9 cellular contexts compared by ENCODE assay signal in the genomic region with DNA sequence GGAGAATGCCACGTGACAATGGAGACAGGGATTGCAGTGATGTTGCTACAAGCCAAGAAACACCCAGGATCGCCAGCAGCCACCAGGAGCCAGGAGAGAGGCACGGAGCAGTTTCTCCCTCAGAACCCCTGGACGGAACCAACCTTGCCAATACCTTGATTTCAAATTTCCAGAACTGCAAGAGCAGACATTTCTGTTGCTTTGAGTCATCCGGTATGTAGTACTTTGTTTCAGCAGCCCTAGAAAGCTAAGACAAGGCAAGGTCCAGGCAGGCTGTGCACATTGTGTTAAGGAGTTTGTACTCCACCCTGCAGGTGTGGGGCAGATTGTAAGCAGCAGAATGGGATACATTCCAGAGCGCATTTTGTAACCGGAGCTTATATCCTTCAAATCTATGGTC. TPM values are rescaled to one million over a fixed set of nuclear protein-coding genes. Genes with fewer than 3 reads are reported as not detected.
A peak's percentile ranks its signal among the peaks of the same experiment; 100 is the strongest.
DNase-seq lines count a peak whose midpoint lies in the region; ATAC-seq, FAIRE-seq and TF ChIP-seq lines count a peak whose summit lies in the region.
"Had no signal": no experiment of that assay in that cellular context is flagged by ENCODE, and none has a peak within 500 bp of the region (broad histone marks: within the 10 kb centered on the region; RNA-seq: fewer than 3 reads in every experiment).

No MANE protein-coding gene starts in this region.

- H2AK9ac ChIP-seq in IMR-90 (replicated peaks; ENCODE audit: low read depth, low read length, poor library complexity) = no peak overlapping the region

- H2AFZ ChIP-seq in IMR-90 (replicated peaks; ENCODE audit: low read length, poor library complexity) (no peak overlapping the region), mesenchymal stem cell (ENCODE audit: low read depth, low read length) (no peak overlapping the region)

- H3K23ac ChIP-seq in IMR-90 (ENCODE audit: low read depth, low read length) (0 out of 2 replicates have a peak overlapping the region, but pooled peaks have one; percentile 32), mesenchymal stem cell (ENCODE audit: low read length in 2 of 2) (peak overlapping the region in 1 of 2 experiments; percentile 36)

- DNase-seq in AG10803 (ENCODE audit: low read depth) (peak; percentile 18), IMR-90 (peak; percentile 40), choroid plexus epithelial cell (ENCODE audit: low read depth) (peak; percentile 39), mesenchymal stem cell (peak; percentile 19), posterior vena cava (ENCODE audit: low spot score) (no peak), vagina (ENCODE audit: extremely low spot score in 2 of 2) (no peak), NCI-H187 treated with DMSO at 0.1 percent for 48 hours (lab: John Stamatoyannopoulos, UW) (no peak), GM12891 (ENCODE audit: insufficient read length, low spot score) (no peak)

- H2BK20ac ChIP-seq in IMR-90 (ENCODE audit: low read depth, low read length) = no peak overlapping the region

- H4K8ac ChIP-seq in IMR-90 (ENCODE audit: low read depth in 2 of 2, low read length in 2 of 2) (peak overlapping the region in 1 of 2 experiments; percentile 12; a peak in 1 of 4 replicates), mesenchymal stem cell (ENCODE audit: low read length) (no peak overlapping the region)

- POLR2A ChIA-PET in IMR-90 (lab: Charles Lee; ENCODE audit: unreplicated experiment) = no interaction called here

- H2BK5ac ChIP-seq in IMR-90 (ENCODE audit: low read depth, low read length, poor library complexity, severe bottlenecking) (no peak overlapping the region), mesenchymal stem cell (ENCODE audit: low read depth, low read length, poor library complexity, severe bottlenecking) (no peak overlapping the region)

- peaks cover 65% of the 10 kb centered on the region for H4K20me1 ChIP-seq in IMR-90 (ENCODE audit: insufficient read depth, low read length)

- no peak for FAIRE-seq in GM12891 (lab: Jason Lieb, UNC)

- H3K4me3 ChIP-seq in AG10803 (ENCODE audit: low read length) = no peak overlapping the region
- no peak overlapping the region for H3K4me3 ChIP-seq in IMR-90 (ENCODE audit: insufficient read depth, low read depth, low read length)
- no peak overlapping the region for H3K4me3 ChIP-seq in choroid plexus epithelial cell (ENCODE audit: low read depth, low read length)
- peak overlapping the region in 1 of 2 experiments; percentile 27 for H3K4me3 ChIP-seq in mesenchymal stem cell (ENCODE audit: insufficient read depth in 1 of 2, low read depth in 1 of 2, low read length in 2 of 2)
- no peak overlapping the region for H3K4me3 ChIP-seq in vagina
- H3K4me3 ChIP-seq: thoracic aorta had no signal

- no peak overlapping the region for H4K5ac ChIP-seq in IMR-90 (ENCODE audit: low read depth, low read length)

- no peak overlapping the region for H2BK15ac ChIP-seq in IMR-90 (ENCODE audit: low read depth, low read length)
- H2BK15ac ChIP-seq in mesenchymal stem cell (ENCODE audit: low read depth, poor library complexity, severe bottlenecking) = no peak overlapping the region

- H3K27me3 ChIP-seq in IMR-90 (ENCODE audit: control insufficient read depth, insufficient read depth, low read length) = no peaks in the 10 kb centered on the region
- H3K27me3 ChIP-seq in mesenchymal stem cell (ENCODE audit: control insufficient read depth in 1 of 2, insufficient read depth in 1 of 2, low read length in 2 of 2) = no peaks in the 10 kb centered on the region
- no peaks in the 10 kb centered on the region for H3K27me3 ChIP-seq in vagina

- no peak overlapping the region; the same call in 1 of the 2 replicates for H2BK120ac ChIP-seq in IMR-90 (ENCODE audit: low read depth, low read length)
- H2BK120ac ChIP-seq in mesenchymal stem cell (ENCODE audit: low read depth, low read length) = peak overlapping the region; percentile 38

- TF ChIP-seq CTCF in AG10803 (conservative IDR thresholded peaks at IDR 0.05; ENCODE audit: low read length) (0 out of 2 replicates have a peak, but pooled peaks have one; percentile 6), IMR-90 (conservative IDR thresholded peaks at IDR 0.05; ENCODE audit: low read depth, low read length) (no peak), choroid plexus epithelial cell (conservative IDR thresholded peaks at IDR 0.05; ENCODE audit: low read depth, low read length) (peak; percentile 22), vagina (IDR thresholded peaks at IDR 0.05) (no peak)

- H3K4ac ChIP-seq in IMR-90 (ENCODE audit: low read depth, low read length) (peak overlapping the region; percentile 66; the same call in 1 of the 2 replicates), mesenchymal stem cell (ENCODE audit: low read depth in 1 of 2, low read length in 2 of 2) (peak overlapping the region in 1 of 2 experiments; percentile 69)

- peak overlapping the region; percentile 57 for H2AK5ac ChIP-seq in IMR-90 (ENCODE audit: low read depth, low read length)
- H2AK5ac ChIP-seq in mesenchymal stem cell (ENCODE audit: low read length, severe bottlenecking) = peak overlapping the region; percentile 65

- BruUV-seq in IMR-90 (replicated peaks; lab: Mats Ljungman, UMichigan) = no TSS peak

- peaks cover 58% of the 10 kb centered on the region for H3K9me1 ChIP-seq in IMR-90 (ENCODE audit: insufficient read depth, low read length)

- dilution Hi-C loops in IMR-90 (cut with HindIII; ENCODE audit: low sequenced_read_pairs, unreplicated experiment) = no loop called here

- no peak for TF ChIP-seq RAD21 in IMR-90 (IDR thresholded peaks at IDR 0.05; ENCODE audit: low read length)

- H3K79me1 ChIP-seq in IMR-90 (ENCODE audit: low read depth in 1 of 2, low read length in 2 of 2) = peaks cover 69 to 95% of the 10 kb centered on the region in 2 experiments
- H3K79me1 ChIP-seq in mesenchymal stem cell (replicated peaks; ENCODE audit: low read length, poor library complexity, severe bottlenecking) = peaks cover 53% of the 10 kb centered on the region

- no peak overlapping the region for H3K56ac ChIP-seq in IMR-90 (ENCODE audit: extremely low read depth, insufficient read depth, low read length)

- intact Hi-C loops in IMR-90 (cut with micrococcal nuclease) = no loop called here
- intact Hi-C loops in posterior vena cava (cut with DNase I) = no loop called here
- intact Hi-C loops in vagina (cut with DNase I) = no loop called here

- WGBS in IMR-90 (ENCODE audit: extremely low coverage in 2 of 2, insufficient read length in 1 of 2), 2 experiments = 100% methylated on average over 3 of the region's 7 CpGs; no CpG with 5 or more reads in 1 of the 2 experiments
- WGBS in mesenchymal stem cell = 88% methylated on average over 7 of the region's 7 CpGs

- ATAC-seq in IMR-90 (ENCODE audit: low read depth) = peak; percentile 38

- CTCF ChIA-PET in IMR-90 (lab: Yijun Ruan, JAX) = interaction anchor here (0.8 to 1.0 kb wide), 2 partner anchors 13 to 17 kb away, joined by 3 read pairs; no protein-coding TSS in a partner anchor

- no peak for TF ChIP-seq POLR2A in IMR-90 (IDR thresholded peaks at IDR 0.05; ENCODE audit: low read depth, low read length)
- no peak for TF ChIP-seq POLR2A in vagina (IDR thresholded peaks at IDR 0.05)
- no peak for TF ChIP-seq POLR2A in GM12891 (IDR thresholded peaks at IDR 0.05; ENCODE audit: low read depth, low read length)

- H3K4me2 ChIP-seq in IMR-90 (ENCODE audit: low read depth, low read length) (peak overlapping the region; percentile 28; the same call in 1 of the 2 replicates), mesenchymal stem cell (ENCODE audit: low read length, poor library complexity, severe bottlenecking) (no peak overlapping the region)

- peaks cover 2% of the 10 kb centered on the region; the same call in 1 of the 2 replicates for H3K36me3 ChIP-seq in IMR-90 (ENCODE audit: control insufficient read depth, insufficient read depth, low read length)
- peaks cover 0 to 6% of the 10 kb centered on the region in 2 experiments for H3K36me3 ChIP-seq in mesenchymal stem cell (ENCODE audit: control insufficient read depth in 1 of 2, insufficient read depth in 2 of 2, low read depth in 1 of 2, low read length in 2 of 2)
- H3K36me3 ChIP-seq in vagina = no peaks in the 10 kb centered on the region
- H3K36me3 ChIP-seq: thoracic aorta had no signal

- H3K18ac ChIP-seq in IMR-90 (ENCODE audit: low read depth, low read length) (no peak overlapping the region), mesenchymal stem cell (ENCODE audit: low read depth in 1 of 2, low read length in 2 of 2) (peak overlapping the region; percentile 67 to 88)

- peak overlapping the region in 1 of 2 experiments; percentile 75 for H2BK12ac ChIP-seq in mesenchymal stem cell (ENCODE audit: low read length in 2 of 2)

- H3K9me3 ChIP-seq in IMR-90 (ENCODE audit: control insufficient read depth, insufficient read depth, low read length) (no peaks in the 10 kb centered on the region), mesenchymal stem cell (ENCODE audit: control insufficient read depth, low read length) (no peaks in the 10 kb centered on the region), vagina (no peaks in the 10 kb centered on the region)
- H3K9me3 ChIP-seq: thoracic aorta had no signal

- in situ Hi-C loops in IMR-90 (cut with MboI; ENCODE audit: low sequenced_read_pairs) = no loop called here

- H3K4me1 ChIP-seq in IMR-90 (ENCODE audit: control insufficient read depth, insufficient read depth, low read length) = peaks cover 24% of the 10 kb centered on the region
- peaks cover 21% of the 10 kb centered on the region for H3K4me1 ChIP-seq in mesenchymal stem cell (ENCODE audit: control insufficient read depth, insufficient read depth, low read depth, low read length)
- peaks cover 74% of the 10 kb centered on the region for H3K4me1 ChIP-seq in vagina

- H4K91ac ChIP-seq in IMR-90 (ENCODE audit: insufficient read depth, low read depth, low read length) (peak overlapping the region; percentile 29; the same call in 1 of the 2 replicates), mesenchymal stem cell (ENCODE audit: low read length) (no peak overlapping the region)

- H3K27ac ChIP-seq in IMR-90 (ENCODE audit: insufficient read depth, low read length) (no peak overlapping the region), mesenchymal stem cell (ENCODE audit: low read length, poor library complexity, severe bottlenecking) (no peak overlapping the region), vagina (no peak overlapping the region)
- H3K27ac ChIP-seq: thoracic aorta had no signal

- H3K14ac ChIP-seq in IMR-90 (replicated peaks; ENCODE audit: low read depth, low read length) (peak overlapping the region; percentile 58; the same call in 1 of the 2 replicates), mesenchymal stem cell (ENCODE audit: low read length in 2 of 2) (no peak overlapping the region)

- H3K9ac ChIP-seq in IMR-90 (ENCODE audit: low read depth, low read length) (no peak overlapping the region), mesenchymal stem cell (ENCODE audit: low read length) (no peak overlapping the region)

TF ChIP-seq in GM12891, 5 proteins besides CTCF, POLR2A, EP300 and RAD21 (continues in another document):
- TF ChIP-seq PAX5 (IDR thresholded peaks at IDR 0.05; ENCODE audit: insufficient read depth, low read length, severe bottlenecking) = no peak

RNA-seq across cellular contexts. Expression of gene TRERF1, which starts 48.3 kb away (rescaled TPM):
- total RNA-seq in IMR-90 (2012; rRNA removed) = 6.3 and 6.7 TPM in 2 replicates
- 9.9 and 11.1 TPM in 2 replicates for polyA plus RNA-seq in IMR-90 (2012; rRNA removed)
- polyA plus RNA-seq in IMR-90 (2012; cell fraction: cytosol; rRNA removed) = 3.8 and 6.1 TPM in 2 replicates
- 26.9 and 30.3 TPM in 2 replicates for polyA plus RNA-seq in IMR-90 (2012; cell fraction: nucleus; rRNA removed; ENCODE audit: low replicate concordance)
- 8.3 TPM for polyA plus RNA-seq in mesenchymal stem cell (2013, experiment 1 of 2)
- 7.9 TPM for polyA plus RNA-seq in mesenchymal stem cell (2013, experiment 2 of 2)
- 1 to 10 TPM; 3.4 to 5.6 TPM for total RNA-seq in posterior vena cava
- 20.6 TPM for total RNA-seq in vagina
- 3.5 TPM for polyA plus RNA-seq in GM12891 (2012; ENCODE audit: low read depth, missing spikeins)

Comparison
In these comparisons a context has a peak if more than half of its experiments do, and no peak if none do; other contexts are left out.
1. DNase-seq: peak in AG10803 (single experiment), IMR-90 (single experiment), choroid plexus epithelial cell (single experiment) and mesenchymal stem cell (single experiment); none in posterior vena cava (single experiment), vagina (0 of 2), NCI-H187 treated with DMSO at 0.1 percent for 48 hours (single experiment) and GM12891 (single experiment).
2. CTCF ChIP-seq: peak in AG10803 (single experiment) and choroid plexus epithelial cell (single experiment); none in IMR-90 (single experiment) and vagina (0 of 3).